Comparison of ENCODE assay signal across 11 cellular contexts in the genomic region with DNA sequence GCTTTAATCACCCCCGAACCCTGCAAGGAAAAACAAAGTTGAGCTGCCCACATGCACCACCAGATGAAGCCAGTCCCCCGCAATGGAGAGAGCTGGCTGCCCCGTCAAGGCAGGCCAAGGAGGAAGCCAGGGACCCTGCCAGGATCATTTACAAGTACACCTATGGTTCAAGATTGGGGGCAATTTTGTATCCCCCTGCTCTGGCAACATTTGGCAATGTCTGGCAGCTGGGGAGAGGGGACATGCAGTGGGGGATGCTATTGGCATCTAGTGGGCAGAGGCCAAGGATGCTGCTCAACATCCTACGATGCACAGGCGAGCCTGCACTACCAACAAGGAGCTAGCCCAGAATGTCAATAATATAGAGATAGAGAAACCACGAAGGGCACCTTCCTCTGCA. TPM values are rescaled to one million over a fixed set of nuclear protein-coding genes. Genes with fewer than 3 reads are reported as not detected.
A peak's percentile ranks its signal among the peaks of the same experiment; 100 is the strongest.
DNase-seq lines count a peak whose midpoint lies in the region; ATAC-seq and TF ChIP-seq lines count a peak whose summit lies in the region.
"Had no signal": no experiment of that assay in that cellular context is flagged by ENCODE, and none has a peak within 500 bp of the region (broad histone marks: within the 10 kb centered on the region; RNA-seq: fewer than 3 reads in every experiment).

No MANE protein-coding gene starts in this region.

- peak overlapping the region; percentile 98 for H3K27ac ChIP-seq in hepatocyte

- no peaks in the 10 kb centered on the region for H3K27me3 ChIP-seq in hepatocyte

- peaks cover 21% of the 10 kb centered on the region for H3K36me3 Mint-ChIP-seq in activated CD8-positive, alpha-beta memory T cell treated with anti-CD3 and anti-CD28 coated beads, Interleukin-2, amount 10 ng/mL, durations not matched to agents 7 days and 5 days

- H3K9me2 ChIP-seq in hepatocyte (replicated peaks; ENCODE audit: insufficient read depth) = no peaks in the 10 kb centered on the region

- peak overlapping the region; percentile 97 for H3K4me2 ChIP-seq in hepatocyte

- H3K4me1 ChIP-seq in hepatocyte (ENCODE audit: insufficient read depth) = peaks cover 11% of the 10 kb centered on the region

- H3K36me3 ChIP-seq in hepatocyte (replicated peaks; ENCODE audit: insufficient read depth, low read depth) = no peaks in the 10 kb centered on the region

- CTCF ChIA-PET in activated CD8-positive, alpha-beta memory T cell treated with anti-CD3 and anti-CD28 coated beads, Interleukin-2, amount 10 ng/mL, durations not matched to agents 7 days and 5 days (lab: Charles Lee) = interaction anchor here (1.0 to 8.2 kb wide), 12 partner anchors 8 to 794 kb away, joined by 3 to 102 read pairs (median 6); a partner anchor contains a TSS

- H3K9me3 ChIP-seq in hepatocyte (ENCODE audit: low read depth) = no peaks in the 10 kb centered on the region

- H3K79me2 ChIP-seq in hepatocyte = peaks cover 26% of the 10 kb centered on the region

- no peak for TF ChIP-seq CTCF in WI38 (IDR thresholded peaks at IDR 0.05; ENCODE audit: low read depth, low read length)
- TF ChIP-seq CTCF in hepatocyte (IDR thresholded peaks at IDR 0.05; ENCODE audit: poor library complexity) = no peak

- H3K4me1 Mint-ChIP-seq in activated CD8-positive, alpha-beta memory T cell treated with anti-CD3 and anti-CD28 coated beads, Interleukin-2, amount 10 ng/mL, durations not matched to agents 7 days and 5 days = peaks cover 34% of the 10 kb centered on the region
- peaks cover 39% of the 10 kb centered on the region for H3K4me1 Mint-ChIP-seq in stimulated activated naive CD8-positive, alpha-beta T cell treated with anti-CD3 and anti-CD28 coated beads, Interleukin-15, amount 100 ng/mL, for 72 hours

- H3K4me3 Mint-ChIP-seq in activated CD8-positive, alpha-beta memory T cell treated with anti-CD3 and anti-CD28 coated beads, Interleukin-2, amount 10 ng/mL, durations not matched to agents 7 days and 5 days = peak overlapping the region; percentile 91
- peak overlapping the region; percentile 90 to 93 for H3K4me3 Mint-ChIP-seq in stimulated activated naive CD8-positive, alpha-beta T cell treated with anti-CD3 and anti-CD28 coated beads, Interleukin-15, amount 100 ng/mL, for 72 hours

- peak overlapping the region; percentile 81 for H3K4me3 ChIP-seq in WI38 (ENCODE audit: low read depth, low read length)
- H3K4me3 ChIP-seq in hepatocyte = no peak overlapping the region

- WGBS in hepatocyte (ENCODE audit: low lambda C conversion rate, missing lambda C conversion rate) = 86% methylated on average over 6 of the region's 6 CpGs

- no peaks in the 10 kb centered on the region for H3K27me3 Mint-ChIP-seq in activated CD8-positive, alpha-beta memory T cell treated with anti-CD3 and anti-CD28 coated beads, Interleukin-2, amount 10 ng/mL, durations not matched to agents 7 days and 5 days
- no peaks in the 10 kb centered on the region for H3K27me3 Mint-ChIP-seq in stimulated activated naive CD8-positive, alpha-beta T cell treated with anti-CD3 and anti-CD28 coated beads, Interleukin-15, amount 100 ng/mL, for 72 hours

- ATAC-seq in activated CD8-positive, alpha-beta memory T cell treated with anti-CD3 and anti-CD28 coated beads, Interleukin-2, amount 10 ng/mL, durations not matched to agents 7 days and 5 days = no peak
- ATAC-seq in stimulated activated naive CD8-positive, alpha-beta T cell treated with anti-CD3 and anti-CD28 coated beads, Interleukin-15, amount 100 ng/mL, for 72 hours = no peak
- no peak for ATAC-seq in GM19023 (IDR thresholded peaks at IDR 0.05; ENCODE audit: unreplicated experiment)
- ATAC-seq in HG02623 (IDR thresholded peaks at IDR 0.05; ENCODE audit: unreplicated experiment) = no peak

- peaks cover 7% of the 10 kb centered on the region for H4K20me1 ChIP-seq in hepatocyte (ENCODE audit: insufficient read depth, poor library complexity, severe bottlenecking)

- no peak for DNase-seq in activated CD8-positive, alpha-beta memory T cell treated with anti-CD3 and anti-CD28 coated beads, Interleukin-2, amount 10 ng/mL, durations not matched to agents 7 days and 5 days
- no peak for DNase-seq in activated CD8-positive, alpha-beta memory T cell treated with anti-CD3 and anti-CD28 coated beads, Interleukin-2, amount 50 U/mL, for 4 hours
- DNase-seq in hepatocyte (ENCODE audit: low spot score) = no peak
- no peak for DNase-seq in stimulated activated naive CD8-positive, alpha-beta T cell treated with anti-CD3 and anti-CD28 coated beads, Interleukin-15, amount 100 ng/mL, for 72 hours
- DNase-seq in activated CD8-positive, alpha-beta memory T cell treated with anti-CD3 and anti-CD28 coated beads, Interleukin-2, amount 50 U/mL, for 48 hours = no peak
- DNase-seq: activated CD4-positive, alpha-beta T cell treated with anti-CD3 and anti-CD28 coated beads, Interleukin-2, amount 50 U/mL, for 48 hours; NCI-H510A had no signal

- peak overlapping the region; percentile 99 for H3K27ac Mint-ChIP-seq in activated CD8-positive, alpha-beta memory T cell treated with anti-CD3 and anti-CD28 coated beads, Interleukin-2, amount 10 ng/mL, durations not matched to agents 7 days and 5 days
- peak overlapping the region in 1 of 2 donors; percentile 81 for H3K27ac Mint-ChIP-seq in stimulated activated naive CD8-positive, alpha-beta T cell treated with anti-CD3 and anti-CD28 coated beads, Interleukin-15, amount 100 ng/mL, for 72 hours

- H2AFZ ChIP-seq in hepatocyte = no peak overlapping the region

- no peaks in the 10 kb centered on the region for H3K9me3 Mint-ChIP-seq in activated CD8-positive, alpha-beta memory T cell treated with anti-CD3 and anti-CD28 coated beads, Interleukin-2, amount 10 ng/mL, durations not matched to agents 7 days and 5 days (ENCODE audit: low read depth)
- H3K9me3 Mint-ChIP-seq in stimulated activated naive CD8-positive, alpha-beta T cell treated with anti-CD3 and anti-CD28 coated beads, Interleukin-15, amount 100 ng/mL, for 72 hours = no peaks in the 10 kb centered on the region

RNA-seq across cellular contexts. Expression of a gene that starts 1.9 kb away (rescaled TPM):
- total RNA-seq in activated CD8-positive, alpha-beta memory T cell treated with anti-CD3 and anti-CD28 coated beads, Interleukin-2, amount 10 ng/mL, durations not matched to agents 7 days and 5 days = 10 to 100 TPM; 87.4 to 94.3 TPM
- total RNA-seq in hepatocyte = 56.3 and 57.9 TPM in 2 replicates
- 15.2 and 18.1 TPM in 2 replicates for polyA plus RNA-seq in hepatocyte

RNA-seq across cellular contexts. Expression of a gene that starts 7.6 kb away (rescaled TPM):
- total RNA-seq in activated CD8-positive, alpha-beta memory T cell treated with anti-CD3 and anti-CD28 coated beads, Interleukin-2, amount 10 ng/mL, durations not matched to agents 7 days and 5 days = 1 to 10 TPM; 7.3 to 8.4 TPM
- 2.1 and 5.5 TPM in 2 replicates for total RNA-seq in hepatocyte
- polyA plus RNA-seq in hepatocyte = 4.5 and 7.2 TPM in 2 replicates

RNA-seq across cellular contexts. Expression of a gene that starts 16.1 kb away (rescaled TPM):
- 100 to 1,000 TPM; 206 to 236 TPM for total RNA-seq in activated CD8-positive, alpha-beta memory T cell treated with anti-CD3 and anti-CD28 coated beads, Interleukin-2, amount 10 ng/mL, durations not matched to agents 7 days and 5 days
- total RNA-seq in hepatocyte = 210 and 250 TPM in 2 replicates
- polyA plus RNA-seq in hepatocyte = 475 and 495 TPM in 2 replicates

RNA-seq across cellular contexts. Expression of a gene that starts 51.4 kb away (rescaled TPM):
- total RNA-seq in activated CD8-positive, alpha-beta memory T cell treated with anti-CD3 and anti-CD28 coated beads, Interleukin-2, amount 10 ng/mL, durations not matched to agents 7 days and 5 days = 100 to 1,000 TPM; 286 to 338 TPM
- total RNA-seq in hepatocyte = 0.80 and 1.4 TPM in 2 replicates
- 1.5 and 1.6 TPM in 2 replicates for polyA plus RNA-seq in hepatocyte
- total RNA-seq: fibroblast of villous mesenchyme had no signal
